Comparison of ENCODE assay signal across 10 cellular contexts in genomic region chr2:227462463-227462951, GRCh38. TPM values are rescaled to one million over a fixed set of nuclear protein-coding genes. Genes with fewer than 3 reads are reported as not detected.
DNase-seq lines count a peak whose midpoint lies in the region; ATAC-seq and TF ChIP-seq lines count a peak whose summit lies in the region.
"Had no signal": no experiment of that assay in that cellular context is flagged by ENCODE, and none has a peak within 500 bp of the region (broad histone marks: within the 10 kb centered on the region; RNA-seq: fewer than 3 reads in every experiment).

No MANE protein-coding gene starts in this region.

- intact Hi-C loops in activated naive CD4-positive, alpha-beta T cell treated with anti-CD3 and anti-CD28 coated beads for 36 hours (cut with micrococcal nuclease), result loop anchor here (1.0 to 5.0 kb wide), 5 partner anchors 51 to 670 kb away; partner anchors contain the start of genes MFF and RHBDD1

- CTCF ChIA-PET in activated naive CD4-positive, alpha-beta T cell treated with anti-CD3 and anti-CD28 coated beads for 36 hours (lab: Charles Lee), result interaction anchor here (1.0 to 8.5 kb wide), 3 partner anchors 11 to 53 kb away, joined by 3 to 95 read pairs (median 4); no protein-coding TSS in a partner anchor
- CTCF ChIA-PET in SK-N-SH (lab: Yijun Ruan, JAX), result no interaction called here

- no peak overlapping the region for H3K4me2 ChIP-seq in SK-N-SH
- H3K4me2 ChIP-seq: BLaER1 had no signal

- no peak overlapping the region for H3K27ac ChIP-seq in SK-N-SH (ENCODE audit: low read depth in 2 of 2, low read length in 1 of 2)
- no peak overlapping the region for H3K27ac ChIP-seq in SJCRH30
- H3K27ac ChIP-seq: BLaER1, uterus had no signal

- no peak for TF ChIP-seq RAD21 in SK-N-SH (IDR thresholded peaks at IDR 0.05; ENCODE audit: low read length)

- peaks cover 89% of the 10 kb centered on the region for H3K4me1 Mint-ChIP-seq in activated naive CD4-positive, alpha-beta T cell treated with anti-CD3 and anti-CD28 coated beads for 36 hours (ENCODE audit: low read depth)
- H3K4me1 Mint-ChIP-seq in T-helper 17 cell, result peaks cover 54% of the 10 kb centered on the region
- H3K4me1 Mint-ChIP-seq in stimulated activated naive CD8-positive, alpha-beta T cell treated with anti-CD3 and anti-CD28 coated beads, Interleukin-15, amount 100 ng/mL, for 72 hours, result peaks cover 99% of the 10 kb centered on the region

- no peaks in the 10 kb centered on the region for H4K20me1 ChIP-seq in SK-N-SH (ENCODE audit: insufficient read depth)
- H4K20me1 ChIP-seq: BLaER1 had no signal

- peak overlapping the region; percentile 72 for H3K4me3 Mint-ChIP-seq in activated naive CD4-positive, alpha-beta T cell treated with anti-CD3 and anti-CD28 coated beads for 36 hours
- H3K4me3 Mint-ChIP-seq in T-helper 17 cell, result no peak overlapping the region
- H3K4me3 Mint-ChIP-seq in stimulated activated naive CD8-positive, alpha-beta T cell treated with anti-CD3 and anti-CD28 coated beads, Interleukin-15, amount 100 ng/mL, for 72 hours, result peak overlapping the region; percentile 75 to 79

- POLR2A ChIA-PET in SK-N-SH (lab: Yijun Ruan, JAX), result no interaction called here

- TF ChIP-seq CTCF in SK-N-SH (IDR thresholded peaks at IDR 0.05), result no peak

- H3K4me3 ChIP-seq in SK-N-SH (ENCODE audit: low read depth in 2 of 2, low read length in 1 of 2) (no peak overlapping the region), SJCRH30 (no peak overlapping the region)
- H3K4me3 ChIP-seq: BLaER1, uterus had no signal

- H3K9ac ChIP-seq in SK-N-SH, result no peak overlapping the region
- H3K9ac ChIP-seq: BLaER1 had no signal

- no peaks in the 10 kb centered on the region for H3K36me3 ChIP-seq in SK-N-SH (replicated peaks in 1 of 2; ENCODE audit: control insufficient read depth in 1 of 2, insufficient read depth in 2 of 2, low read length in 1 of 2)
- H3K36me3 ChIP-seq in SJCRH30, result no peaks in the 10 kb centered on the region
- H3K36me3 ChIP-seq: BLaER1, uterus had no signal

- H3K27me3 Mint-ChIP-seq in activated naive CD4-positive, alpha-beta T cell treated with anti-CD3 and anti-CD28 coated beads for 36 hours (ENCODE audit: low read depth), result no peaks in the 10 kb centered on the region
- no peaks in the 10 kb centered on the region for H3K27me3 Mint-ChIP-seq in T-helper 17 cell
- H3K27me3 Mint-ChIP-seq in stimulated activated naive CD8-positive, alpha-beta T cell treated with anti-CD3 and anti-CD28 coated beads, Interleukin-15, amount 100 ng/mL, for 72 hours, result no peaks in the 10 kb centered on the region

- WGBS in SK-N-SH (ENCODE audit: low lambda C conversion rate), result 86% methylated on average over 6 of the region's 6 CpGs

- ATAC-seq in HG02798 (IDR thresholded peaks at IDR 0.05; ENCODE audit: poor library complexity, unreplicated experiment), result peak; percentile 63
- peak; percentile 23 for ATAC-seq in T-helper 17 cell
- ATAC-seq in stimulated activated naive CD8-positive, alpha-beta T cell treated with anti-CD3 and anti-CD28 coated beads, Interleukin-15, amount 100 ng/mL, for 72 hours, result peak; percentile 60
- no peak for ATAC-seq in left lobe of liver

- no peaks in the 10 kb centered on the region for H3K36me3 Mint-ChIP-seq in activated naive CD4-positive, alpha-beta T cell treated with anti-CD3 and anti-CD28 coated beads for 36 hours (ENCODE audit: low read depth)
- H3K36me3 Mint-ChIP-seq in T-helper 17 cell (ENCODE audit: low read depth), result no peaks in the 10 kb centered on the region

- no peak for TF ChIP-seq EP300 in SK-N-SH (IDR thresholded peaks at IDR 0.05; ENCODE audit: borderline replicate concordance in 1 of 2, low read depth in 1 of 2, low read length in 1 of 2)

- H3K79me2 ChIP-seq in SK-N-SH (ENCODE audit: insufficient read depth), result no peaks in the 10 kb centered on the region

- DNase-seq in activated naive CD4-positive, alpha-beta T cell treated with anti-CD3 and anti-CD28 coated beads for 36 hours, result peak; percentile 76
- no peak for DNase-seq in activated naive CD4-positive, alpha-beta T cell (lab: John Stamatoyannopoulos, UW)
- no peak for DNase-seq in T-helper 17 cell
- peak; percentile 46 to 69 for DNase-seq in stimulated activated naive CD8-positive, alpha-beta T cell treated with anti-CD3 and anti-CD28 coated beads, Interleukin-15, amount 100 ng/mL, for 72 hours
- no peak for DNase-seq in SK-N-SH
- DNase-seq in SJCRH30, result no peak
- DNase-seq in left lobe of liver (ENCODE audit: low spot score), result no peak
- DNase-seq: uterus had no signal

- H3K4me1 ChIP-seq in SK-N-SH (ENCODE audit: control insufficient read depth in 1 of 2, insufficient read depth in 2 of 2, low read depth in 1 of 2, low read length in 1 of 2) (peaks cover 0 to 26% of the 10 kb centered on the region in 2 experiments; a peak in 3 of 4 replicates), SJCRH30 (0 out of 2 replicates have a peak, but pooled peaks cover 3% of the 10 kb centered on the region)
- H3K4me1 ChIP-seq: uterus had no signal

- H3K27me3 ChIP-seq in SK-N-SH (ENCODE audit: insufficient read depth) (no peaks in the 10 kb centered on the region), SJCRH30 (no peaks in the 10 kb centered on the region)
- H3K27me3 ChIP-seq: BLaER1, uterus had no signal

- H3K9me2 ChIP-seq in SK-N-SH, result no peaks in the 10 kb centered on the region

- no peak overlapping the region for H2AFZ ChIP-seq in SK-N-SH (ENCODE audit: low read depth)

- H3F3A ChIP-seq in SK-N-SH (replicated peaks; ENCODE audit: insufficient read depth), result peaks cover 12% of the 10 kb centered on the region

- H3K9me3 ChIP-seq in T-helper 17 cell (ENCODE audit: control insufficient read depth, low read length, poor library complexity, severe bottlenecking), result no peaks in the 10 kb centered on the region
- H3K9me3 ChIP-seq in SK-N-SH, result no peaks in the 10 kb centered on the region
- H3K9me3 ChIP-seq in SJCRH30 (replicated peaks), result no peaks in the 10 kb centered on the region
- H3K9me3 ChIP-seq: BLaER1, uterus had no signal

- H3K27ac Mint-ChIP-seq in activated naive CD4-positive, alpha-beta T cell treated with anti-CD3 and anti-CD28 coated beads for 36 hours, result peak overlapping the region; percentile 99
- H3K27ac Mint-ChIP-seq in T-helper 17 cell, result no peak overlapping the region
- H3K27ac Mint-ChIP-seq in stimulated activated naive CD8-positive, alpha-beta T cell treated with anti-CD3 and anti-CD28 coated beads, Interleukin-15, amount 100 ng/mL, for 72 hours, result peak overlapping the region; percentile 98 to 99

- no peaks in the 10 kb centered on the region for H3K9me3 Mint-ChIP-seq in activated naive CD4-positive, alpha-beta T cell treated with anti-CD3 and anti-CD28 coated beads for 36 hours
- no peaks in the 10 kb centered on the region for H3K9me3 Mint-ChIP-seq in stimulated activated naive CD8-positive, alpha-beta T cell treated with anti-CD3 and anti-CD28 coated beads, Interleukin-15, amount 100 ng/mL, for 72 hours

TF ChIP-seq in SK-N-SH, 30 proteins besides CTCF, POLR2A, EP300 and RAD21:
- no peak for TF ChIP-seq NRF1 (IDR thresholded peaks at IDR 0.05; ENCODE audit: low read depth, low read length)
- no peak for TF ChIP-seq EZH2phosphoT487 (IDR thresholded peaks at IDR 0.05; ENCODE audit: borderline replicate concordance, low read depth)
- no peak for TF ChIP-seq ELF1 (IDR thresholded peaks at IDR 0.05)
- no peak for TF ChIP-seq SMC3 (IDR thresholded peaks at IDR 0.05; ENCODE audit: low read depth, low read length)
- TF ChIP-seq JUND (IDR thresholded peaks at IDR 0.05), result no peak
- TF ChIP-seq MXI1 (IDR thresholded peaks at IDR 0.05; ENCODE audit: low read depth, low read length), result no peak
- TF ChIP-seq GATA2 (CRISPR knock-in tag; IDR thresholded peaks at IDR 0.05), result no peak

RNA-seq across cellular contexts. Expression of gene AGFG1, which starts 9.4 kb away (rescaled TPM):
- 100 to 1,000 TPM; 153 to 157 TPM for total RNA-seq in activated naive CD4-positive, alpha-beta T cell treated with anti-CD3 and anti-CD28 coated beads for 36 hours
- total RNA-seq in T-helper 17 cell, result 10 to 100 TPM; 66.6 to 68.3 TPM
- polyA plus RNA-seq in SK-N-SH (2012; rRNA removed), result 42.3 and 62.7 TPM in 2 replicates
- polyA plus RNA-seq in SK-N-SH (2012; cell fraction: cytosol; rRNA removed), result 41.6 and 49.2 TPM in 2 replicates
- 30.2 and 65.2 TPM in 2 replicates for polyA plus RNA-seq in SK-N-SH (2012; cell fraction: nucleus; rRNA removed)
- total RNA-seq in SJCRH30 (2014; rRNA removed; shearing (Covaris generic)), result 76.0 and 89.9 TPM in 2 replicates
- total RNA-seq in left lobe of liver, result 21.9 TPM

Comparison
In these comparisons a context has a peak if more than half of its experiments do, and no peak if none do; other contexts are left out.
1. DNase-seq: peak in activated naive CD4-positive, alpha-beta T cell treated with anti-CD3 and anti-CD28 coated beads for 36 hours (single experiment) and stimulated activated naive CD8-positive, alpha-beta T cell treated with anti-CD3 and anti-CD28 coated beads, Interleukin-15, amount 100 ng/mL, for 72 hours (2 of 2); none in activated naive CD4-positive, alpha-beta T cell (0 of 4), T-helper 17 cell (0 of 3), SK-N-SH (single experiment), SJCRH30 (0 of 2) and left lobe of liver (single experiment).